ENCODE assay signal across 38 cellular contexts in the genomic region with DNA sequence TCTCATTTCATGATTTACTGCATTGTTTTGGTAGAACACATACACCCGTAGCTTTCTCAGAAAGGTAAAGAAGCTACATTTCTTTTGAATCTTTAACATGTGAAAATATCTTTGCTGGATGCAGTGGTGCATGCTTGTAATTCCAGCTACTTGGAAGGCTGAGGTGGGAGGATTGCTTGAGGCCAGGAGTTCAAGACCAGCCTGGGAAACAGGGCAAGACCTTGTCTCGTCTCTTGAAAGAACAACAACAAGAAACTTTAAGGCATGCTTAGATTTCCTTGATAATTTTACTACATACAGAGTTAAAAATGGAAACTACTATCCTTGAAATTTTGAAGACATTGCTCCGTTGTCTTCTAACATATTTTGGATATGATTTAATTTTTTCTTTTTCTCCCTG. TPM values are rescaled to one million over a fixed set of nuclear protein-coding genes. Genes with fewer than 3 reads are reported as not detected.
"Had no signal": no experiment of that assay in that cellular context is flagged by ENCODE, and none has a peak within 500 bp of the region (broad histone marks: within the 10 kb centered on the region; RNA-seq: fewer than 3 reads in every experiment).

No MANE protein-coding gene starts in this region.

- H3K9me3 Mint-ChIP-seq: activated CD4-positive, alpha-beta T cell treated with anti-CD3 and anti-CD28 coated beads, Interleukin-2, amount 10 ng/mL, durations not matched to agents 24 days and 14 days; activated CD8-positive, alpha-beta T cell treated with anti-CD3 and anti-CD28 coated beads for 36 hours; activated naive CD4-positive, alpha-beta T cell treated with anti-CD3 and anti-CD28 coated beads, Interleukin-2, amount 50 U/mL, for 24 hours; activated naive CD8-positive, alpha-beta T cell treated with anti-CD3 and anti-CD28 coated beads, Interleukin-2, amount 10 ng/mL, durations not matched to agents 7 days and 5 days; activated T-cell treated with anti-CD3 and anti-CD28 coated beads, Interleukin-2, amount 50 U/mL, for 72 hours; activated T-helper 17 cell treated with anti-CD3 and anti-CD28 coated beads, Interleukin-2, amount 50 U/mL, for 72 hours had no signal

- H3K27ac ChIP-seq: ascending aorta, body of pancreas, breast epithelium, Peyer's patch had no signal

- H3K4me1 Mint-ChIP-seq: activated CD4-positive, alpha-beta T cell treated with anti-CD3 and anti-CD28 coated beads, Interleukin-2, amount 10 ng/mL, durations not matched to agents 24 days and 14 days; activated naive CD4-positive, alpha-beta T cell treated with anti-CD3 and anti-CD28 coated beads, Interleukin-2, amount 50 U/mL, for 24 hours; activated naive CD8-positive, alpha-beta T cell treated with anti-CD3 and anti-CD28 coated beads, Interleukin-2, amount 10 ng/mL, durations not matched to agents 7 days and 5 days; activated T-helper 17 cell treated with anti-CD3 and anti-CD28 coated beads, Interleukin-2, amount 50 U/mL, for 72 hours had no signal

- DNase-seq: activated CD4-positive, alpha-beta T cell treated with anti-CD3 and anti-CD28 coated beads, Interleukin-2, amount 10 ng/mL, durations not matched to agents 24 days and 14 days; activated CD4-positive, alpha-beta T cell treated with anti-CD3 and anti-CD28 coated beads, Interleukin-2, amount 50 U/mL, for 4 hours; activated CD4-positive, CD25-positive, alpha-beta regulatory T cell; activated CD8-positive, alpha-beta T cell treated with anti-CD3 and anti-CD28 coated beads for 36 hours; activated gamma-delta T cell; activated naive CD4-positive, alpha-beta T cell treated with Interleukin-2 at 50 U/mL for 16 hours; activated naive CD8-positive, alpha-beta T cell treated with anti-CD3 and anti-CD28 coated beads, Interleukin-2, amount 10 ng/mL, durations not matched to agents 7 days and 5 days; activated T-cell treated with anti-CD3 and anti-CD28 coated beads, Interleukin-2, amount 50 U/mL, for 1 hour; activated T-cell treated with anti-CD3 and anti-CD28 coated beads, Interleukin-2, amount 50 U/mL, for 72 hours; amygdala; body of pancreas; Kasumi-1; KG1; MG63; NCI-H1048; NCI-H1105 treated with DMSO at 0.1 percent for 48 hours; NCI-H1436; NCI-H1694; NCI-H1930; NCI-H2081 treated with DMSO at 0.1 percent for 48 hours; NCI-H226; NCI-H446 treated with DMSO at 0.1 percent for 48 hours; NCI-H524 treated with DMSO at 0.1 percent for 48 hours; PC-3; Peyer's patch; RPMI8226; SHP77 treated with DMSO at 0.1 percent for 48 hours; SW 1271; T-helper 1 cell; T-helper 2 cell; T-helper 9 cell had no signal

- H3K27ac Mint-ChIP-seq: activated CD4-positive, alpha-beta T cell treated with anti-CD3 and anti-CD28 coated beads, Interleukin-2, amount 10 ng/mL, durations not matched to agents 24 days and 14 days; activated CD8-positive, alpha-beta T cell treated with anti-CD3 and anti-CD28 coated beads for 36 hours; activated naive CD4-positive, alpha-beta T cell treated with anti-CD3 and anti-CD28 coated beads, Interleukin-2, amount 50 U/mL, for 24 hours; activated naive CD8-positive, alpha-beta T cell treated with anti-CD3 and anti-CD28 coated beads, Interleukin-2, amount 10 ng/mL, durations not matched to agents 7 days and 5 days; activated T-cell treated with anti-CD3 and anti-CD28 coated beads, Interleukin-2, amount 50 U/mL, for 72 hours; activated T-helper 17 cell treated with anti-CD3 and anti-CD28 coated beads, Interleukin-2, amount 50 U/mL, for 72 hours had no signal

- H3K9me3 ChIP-seq: ascending aorta, body of pancreas, breast epithelium, MG63, Peyer's patch had no signal

- H3K36me3 Mint-ChIP-seq: activated naive CD4-positive, alpha-beta T cell treated with anti-CD3 and anti-CD28 coated beads, Interleukin-2, amount 50 U/mL, for 24 hours; activated naive CD8-positive, alpha-beta T cell treated with anti-CD3 and anti-CD28 coated beads, Interleukin-2, amount 10 ng/mL, durations not matched to agents 7 days and 5 days had no signal

- H3K36me3 ChIP-seq: ascending aorta, breast epithelium, MG63, Peyer's patch had no signal

- H3K4me3 ChIP-seq: ascending aorta, body of pancreas, breast epithelium, MG63, Peyer's patch had no signal

- H3K4me3 Mint-ChIP-seq: activated CD4-positive, alpha-beta T cell treated with anti-CD3 and anti-CD28 coated beads, Interleukin-2, amount 10 ng/mL, durations not matched to agents 24 days and 14 days; activated CD8-positive, alpha-beta T cell treated with anti-CD3 and anti-CD28 coated beads for 36 hours; activated naive CD4-positive, alpha-beta T cell treated with anti-CD3 and anti-CD28 coated beads, Interleukin-2, amount 50 U/mL, for 24 hours; activated naive CD8-positive, alpha-beta T cell treated with anti-CD3 and anti-CD28 coated beads, Interleukin-2, amount 10 ng/mL, durations not matched to agents 7 days and 5 days; activated T-cell treated with anti-CD3 and anti-CD28 coated beads, Interleukin-2, amount 50 U/mL, for 72 hours; activated T-helper 17 cell treated with anti-CD3 and anti-CD28 coated beads, Interleukin-2, amount 50 U/mL, for 72 hours had no signal

RNA-seq across cellular contexts. Expression of gene RNF113B, which starts 7.7 kb away (rescaled TPM):
- total RNA-seq: activated CD4-positive, alpha-beta T cell treated with anti-CD3 and anti-CD28 coated beads, Interleukin-2, amount 10 ng/mL, durations not matched to agents 24 days and 14 days; activated CD8-positive, alpha-beta memory T cell treated with anti-CD3 and anti-CD28 coated beads for 36 hours; activated CD8-positive, alpha-beta T cell treated with anti-CD3 and anti-CD28 coated beads for 36 hours; activated naive CD8-positive, alpha-beta T cell treated with anti-CD3 and anti-CD28 coated beads, Interleukin-2, amount 10 ng/mL, durations not matched to agents 7 days and 5 days; activated T-cell treated with anti-CD3 and anti-CD28 coated beads, Interleukin-2, amount 50 U/mL, for 72 hours; activated T-helper 17 cell treated with anti-CD3 and anti-CD28 coated beads, Interleukin-2, amount 50 U/mL, for 72 hours; ascending aorta; body of pancreas; breast epithelium; cardiac septum; PC-3; Peyer's patch; SK-MEL-5 had no signal
